In the genomic region with DNA sequence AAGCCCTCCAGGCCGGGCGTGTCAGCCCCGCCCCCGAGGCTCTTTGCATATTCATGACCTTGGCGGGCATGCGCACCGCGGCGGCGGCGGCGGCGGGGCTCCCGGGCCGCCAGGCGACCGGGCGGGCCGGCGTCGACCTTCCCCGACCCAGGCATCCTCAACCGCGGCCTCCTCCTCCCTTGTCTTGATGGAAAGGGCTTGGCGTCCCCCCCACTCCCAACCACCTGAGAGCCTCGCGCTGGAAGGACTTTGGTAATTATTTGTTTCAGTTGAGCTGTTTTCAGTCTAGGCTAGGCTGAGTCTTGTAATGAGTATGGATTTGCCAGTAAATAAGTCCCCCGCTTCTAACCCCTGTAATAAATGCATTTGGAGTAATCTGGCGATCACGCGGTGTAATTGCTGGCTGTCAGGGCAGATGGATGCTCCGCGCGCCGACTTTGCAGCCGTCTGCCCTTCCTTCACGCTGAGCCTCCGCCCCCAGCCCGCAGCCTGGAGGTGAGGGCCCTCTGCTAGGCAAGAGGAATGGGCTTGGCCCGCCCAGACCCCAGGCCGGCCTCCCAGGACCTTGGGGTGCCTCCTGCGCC, we compare ENCODE assay signal across 9 cellular contexts. TPM values are rescaled to one million over a fixed set of nuclear protein-coding genes. Genes with fewer than 3 reads are reported as not detected.
DNase-seq lines count a peak whose midpoint lies in the region; ATAC-seq, FAIRE-seq and TF ChIP-seq lines count a peak whose summit lies in the region.
"Had no signal": no experiment of that assay in that cellular context is flagged by ENCODE, and none has a peak within 500 bp of the region (broad histone marks: within the 10 kb centered on the region; RNA-seq: fewer than 3 reads in every experiment).

No MANE protein-coding gene starts in this region.

- FAIRE-seq in frontal cortex (lab: Jason Lieb, UNC) (no peak), pancreas (lab: Jason Lieb, UNC) (no peak)

- H3K4me1 ChIP-seq in pancreas (no peaks in the 10 kb centered on the region), tibial nerve (peaks cover 0 to 51% (median 20%) of the 10 kb centered on the region in 4 donors)

- H3K27me3 ChIP-seq in pancreas: no peaks in the 10 kb centered on the region
- peaks cover 0 to 7% of the 10 kb centered on the region in 2 donors for H3K27me3 ChIP-seq in tibial nerve

- H3K27ac ChIP-seq in pancreas (no peak overlapping the region), tibial nerve (peak overlapping the region in 2 of 4 donors; percentile 40 to 55)

- DNase-seq in GM12865 (ENCODE audit: low read depth) (peak; percentile 47), NCI-H2227 treated with DMSO at 0.1 percent for 48 hours (lab: John Stamatoyannopoulos, UW) (peak; percentile 98), frontal cortex (ENCODE audit: low spot score in 2 of 2) (peak; percentile 80 to 87), pancreas (peak in 2 of 6 donors; percentile 62 to 71), tibial nerve (ENCODE audit: low spot score in 2 of 2) (no peak), kidney glomerular epithelial cell (lab: John Stamatoyannopoulos, UW) (no peak), NK-92 (lab: John Stamatoyannopoulos, UW; ENCODE audit: unreplicated experiment) (no peak)
- peak; percentile 64 to 71 for DNase-seq in activated T-cell treated with anti-CD3 and anti-CD28 coated beads, Interleukin-2, amount 50 U/mL, for 48 hours

- intact Hi-C loops in pancreas (cut with DNase I): loop anchor here in 1 of 3 donors (10.0 kb wide), 1 partner anchor 56 kb away; no protein-coding TSS in a partner anchor

- no peaks in the 10 kb centered on the region for H3K9me3 ChIP-seq in pancreas
- H3K9me3 ChIP-seq in tibial nerve: no peaks in the 10 kb centered on the region

- peak overlapping the region; percentile 34 for H3K4me3 ChIP-seq in GM12865 (ENCODE audit: low read depth, low read length)
- H3K4me3 ChIP-seq in pancreas: peak overlapping the region in 2 of 4 donors; percentile 5 to 27
- peak overlapping the region; percentile 10 to 42 (median 28) for H3K4me3 ChIP-seq in tibial nerve

- ATAC-seq in pancreas: peak in 3 of 4 donors; percentile 42 to 57 (median 50)

- TF ChIP-seq CTCF in GM12865 (IDR thresholded peaks at IDR 0.05; ENCODE audit: insufficient read depth, low read depth, low read length, missing control alignments) (no peak), pancreas (IDR thresholded peaks at IDR 0.05) (no peak), tibial nerve (IDR thresholded peaks at IDR 0.05) (no peak)

- peak in 1 of 2 donors; percentile 15 for TF ChIP-seq POLR2A in tibial nerve (IDR thresholded peaks at IDR 0.05)

- TF ChIP-seq EP300 in tibial nerve (IDR thresholded peaks at IDR 0.05): no peak

- 31 to 52% methylated on average over 36 to 42 of the region's 42 CpGs for WGBS in pancreas, 2 donors
- 4 to 5% methylated on average over 18 to 42 of the region's 42 CpGs for WGBS in tibial nerve, 2 donors

- no peaks in the 10 kb centered on the region for H3K36me3 ChIP-seq in pancreas
- H3K36me3 ChIP-seq in tibial nerve: no peaks in the 10 kb centered on the region

RNA-seq across cellular contexts. Expression of a gene that starts 25.2 kb away (rescaled TPM):
- 4.5 TPM for total RNA-seq in frontal cortex
- under 1 TPM; 0.04 to 0.31 (median 0.15) TPM for total RNA-seq in pancreas
- under 1 TPM; 0.27 to 0.87 TPM for polyA plus RNA-seq in pancreas
- total RNA-seq in tibial nerve: 1 to 10 TPM in 1 of 4 donors, under 1 TPM in 3; 0.39 to 2.1 (median 0.52) TPM
- total RNA-seq: SK-MEL-5 had no signal

Comparison
In these comparisons a context has a peak if more than half of its experiments do, and no peak if none do; other contexts are left out.
1. DNase-seq: peak in GM12865 (single experiment), NCI-H2227 treated with DMSO at 0.1 percent for 48 hours (single experiment), activated T-cell treated with anti-CD3 and anti-CD28 coated beads, Interleukin-2, amount 50 U/mL, for 48 hours (2 of 2) and frontal cortex (2 of 2); none in tibial nerve (0 of 2), kidney glomerular epithelial cell (single experiment) and NK-92 (single experiment).